1 cellular context compared by ENCODE assay signal in genomic region chr22:36337365-36338130, GRCh38.
A peak's percentile ranks its signal among the peaks of the same experiment; 100 is the strongest.
TF ChIP-seq lines count a peak whose summit lies in the region.

No MANE protein-coding gene starts in this region.

TF ChIP-seq in HepG2, 621 proteins besides CTCF, POLR2A, EP300 and RAD21 (continued from another document):
- TF ChIP-seq ZBTB34 (CRISPR knock-in tag; IDR thresholded peaks at IDR 0.05) = no peak
- no peak for TF ChIP-seq POGZ (CRISPR knock-in tag; IDR thresholded peaks at IDR 0.05)
- TF ChIP-seq RBM22 (optimal IDR thresholded peaks at IDR 0.05; ENCODE audit: low read length) = peak; percentile 23
